In the genomic region with DNA sequence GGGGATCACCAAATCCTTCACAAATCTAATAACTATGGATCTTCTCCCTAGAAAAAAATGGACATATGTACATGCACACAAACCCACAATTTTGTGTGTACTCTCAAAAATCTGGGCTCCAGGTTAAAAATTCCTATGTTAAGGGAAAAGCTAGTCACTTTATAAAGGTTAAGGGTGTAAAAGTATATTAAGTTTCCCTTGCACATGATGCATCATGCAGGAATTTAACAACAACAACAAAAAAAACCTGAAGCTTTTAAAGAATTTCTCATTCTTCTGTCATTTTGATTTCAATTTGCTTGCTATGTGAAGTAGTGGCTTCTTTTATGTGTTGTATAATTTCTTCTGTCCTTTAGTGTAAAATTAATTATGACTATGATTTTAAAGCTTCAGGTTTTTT, we compare ENCODE assay signal across 25 cellular contexts.
DNase-seq lines count a peak whose midpoint lies in the region; ATAC-seq and TF ChIP-seq lines count a peak whose summit lies in the region.
"Had no signal": no experiment of that assay in that cellular context is flagged by ENCODE, and none has a peak within 500 bp of the region (broad histone marks: within the 10 kb centered on the region; RNA-seq: fewer than 3 reads in every experiment).

No MANE protein-coding gene starts in this region.

- H3K4me1 Mint-ChIP-seq in endodermal cell: peaks cover 22% of the 10 kb centered on the region
- H3K4me1 Mint-ChIP-seq in nephron progenitor cell: peaks cover 13% of the 10 kb centered on the region
- peaks cover 0 to under 1% of the 10 kb centered on the region in 2 donors for H3K4me1 Mint-ChIP-seq in immature natural killer cell
- H3K4me1 Mint-ChIP-seq: activated naive CD8-positive, alpha-beta T cell treated with anti-CD3 and anti-CD28 coated beads, Interleukin-2, amount 10 ng/mL, durations not matched to agents 7 days and 5 days had no signal

- TF ChIP-seq CTCF in PC-3 (conservative IDR thresholded peaks at IDR 0.05; ENCODE audit: low read depth, low read length) (no peak), endodermal cell (conservative IDR thresholded peaks at IDR 0.05) (no peak), nephron progenitor cell (IDR thresholded peaks at IDR 0.05) (no peak)

- H3K4me3 Mint-ChIP-seq in endodermal cell (no peak overlapping the region), nephron progenitor cell (no peak overlapping the region), immature natural killer cell (no peak overlapping the region)
- H3K4me3 Mint-ChIP-seq: activated naive CD8-positive, alpha-beta T cell treated with anti-CD3 and anti-CD28 coated beads, Interleukin-2, amount 10 ng/mL, durations not matched to agents 7 days and 5 days; CD4-positive, CD25-positive, alpha-beta regulatory T cell; mesothelial cell of epicardium; natural killer cell treated with Interleukin-12 subunit alpha and Interleukin-12 subunit beta and Interleukin-15 and Interleukin-18, amount 100 ng/mL, for 72 hours had no signal

- H3K36me3 Mint-ChIP-seq in endodermal cell (ENCODE audit: low read depth) (no peaks in the 10 kb centered on the region), nephron progenitor cell (ENCODE audit: low read depth) (no peaks in the 10 kb centered on the region), immature natural killer cell (peaks cover 0 to 5% (median 0%) of the 10 kb centered on the region in 3 donors)
- H3K36me3 Mint-ChIP-seq: mesothelial cell of epicardium; natural killer cell treated with Interleukin-12 subunit alpha and Interleukin-12 subunit beta and Interleukin-15 and Interleukin-18, amount 100 ng/mL, for 72 hours had no signal

- POLR2A ChIA-PET in PC-3 (lab: Charles Lee; ENCODE audit: unreplicated experiment): no interaction called here

- H3K9me2 ChIP-seq in PC-3 (replicated peaks; ENCODE audit: low read length): no peaks in the 10 kb centered on the region

- H2AFZ ChIP-seq in PC-3 (ENCODE audit: low read length): no peak overlapping the region

- H3K27me3 ChIP-seq in PC-3 (ENCODE audit: low read length): no peaks in the 10 kb centered on the region
- no peaks in the 10 kb centered on the region for H3K27me3 ChIP-seq in endodermal cell (ENCODE audit: control insufficient read depth, insufficient read depth, low read length, poor library complexity, severe bottlenecking)
- H3K27me3 ChIP-seq: ovary, SJSA1, upper lobe of right lung had no signal

- H3K27ac Mint-ChIP-seq in endodermal cell (peak overlapping the region; percentile 59), nephron progenitor cell (peak overlapping the region; percentile 49), immature natural killer cell (no peak overlapping the region)
- H3K27ac Mint-ChIP-seq: activated naive CD8-positive, alpha-beta T cell treated with anti-CD3 and anti-CD28 coated beads, Interleukin-2, amount 10 ng/mL, durations not matched to agents 7 days and 5 days; activated T-helper 2 cell treated with anti-CD3 and anti-CD28 coated beads, Interferon-gamma antibody, Interleukin-2, Interleukin-4, amounts not matched to agents 10 μg/mL and 5 μg/mL and 100 μg/mL, durations not matched to agents 14 hours and 24 hours and 36 hours; CD4-positive, CD25-positive, alpha-beta regulatory T cell; mesothelial cell of epicardium; natural killer cell treated with Interleukin-12 subunit alpha and Interleukin-12 subunit beta and Interleukin-15 and Interleukin-18, amount 100 ng/mL, for 72 hours had no signal

- H4K20me1 ChIP-seq in PC-3 (ENCODE audit: low read length): no peaks in the 10 kb centered on the region

- BruUV-seq in PC-3 (replicated peaks; lab: Mats Ljungman, UMichigan): no TSS peak

- H3K9ac ChIP-seq in PC-3 (ENCODE audit: low read length) (no peak overlapping the region), endodermal cell (ENCODE audit: extremely low read depth, low read length, poor library complexity, severe bottlenecking) (no peak overlapping the region)

- H3K4me1 ChIP-seq in PC-3 (ENCODE audit: insufficient read depth, low read length) (peaks cover 3% of the 10 kb centered on the region; the same call in 1 of the 2 replicates), endodermal cell (ENCODE audit: control insufficient read depth, insufficient read depth, low read length) (peaks cover 10% of the 10 kb centered on the region)
- H3K4me1 ChIP-seq: upper lobe of right lung had no signal

- no peaks in the 10 kb centered on the region for H3K9me3 ChIP-seq in PC-3 (ENCODE audit: low read length)
- no peaks in the 10 kb centered on the region for H3K9me3 ChIP-seq in endodermal cell (ENCODE audit: control insufficient read depth, low read length)
- H3K9me3 ChIP-seq: ovary, SJSA1, upper lobe of right lung had no signal

- DNase-seq in GM03348 (ENCODE audit: low spot score) (peak; percentile 15), PC-3 (peak; percentile 6), endodermal cell (no peak), nephron progenitor cell (no peak), immature natural killer cell (no peak), NOMO-1 treated with DMSO at 0.1 percent for 48 hours (lab: John Stamatoyannopoulos, UW; ENCODE audit: unreplicated experiment) (no peak)
- no peak for DNase-seq in stimulated activated CD4-positive, alpha-beta T cell treated with anti-CD3 and anti-CD28 coated beads, Interleukin-2, amount 100 ng/mL, for 48 hours
- DNase-seq: activated CD8-positive, alpha-beta memory T cell treated with anti-CD3 and anti-CD28 coated beads, Interleukin-2, amount 50 U/mL, for 4 hours; activated naive CD8-positive, alpha-beta T cell treated with anti-CD3 and anti-CD28 coated beads, Interleukin-2, amount 10 ng/mL, durations not matched to agents 7 days and 5 days; CD4-positive, CD25-positive, alpha-beta regulatory T cell; DMS153; head of caudate nucleus; NCI-H446 treated with DMSO at 0.1 percent for 48 hours; NK-92 treated with Interleukin-12 subunit alpha and Interleukin-12 subunit beta, amount 100 ng/mL, for 24 hours; ovary; right cardiac atrium; stimulated activated CD8-positive, alpha-beta memory T cell treated with anti-CD3 and anti-CD28 coated beads, Interleukin-4, amount 100 ng/mL, for 48 hours; T-helper 2 cell; upper lobe of right lung had no signal

- CTCF ChIA-PET in PC-3 (lab: Charles Lee): no interaction called here

- no peak overlapping the region for H3K4me2 ChIP-seq in PC-3 (ENCODE audit: low read length)

- H3K27ac ChIP-seq in PC-3 (ENCODE audit: low read length): no peak overlapping the region
- no peak overlapping the region for H3K27ac ChIP-seq in endodermal cell (ENCODE audit: low read depth, low read length)
- H3K27ac ChIP-seq: ovary, SJSA1, upper lobe of right lung had no signal

- H3K36me3 ChIP-seq in PC-3 (ENCODE audit: low read depth, low read length) (peaks cover 5% of the 10 kb centered on the region; the same call in 1 of the 2 replicates), endodermal cell (ENCODE audit: control insufficient read depth, insufficient read depth, low read length) (peaks cover 8% of the 10 kb centered on the region)
- H3K36me3 ChIP-seq: ovary had no signal

- H3F3A ChIP-seq in PC-3 (ENCODE audit: low read length, unreplicated experiment): no peaks in the 10 kb centered on the region

- no peak overlapping the region for H3K4me3 ChIP-seq in PC-3 (ENCODE audit: low read length)
- H3K4me3 ChIP-seq in endodermal cell (ENCODE audit: low read length): no peak overlapping the region
- H3K4me3 ChIP-seq: ovary, SJSA1, upper lobe of right lung had no signal

- ATAC-seq in PC-3 (no peak), HG02840 (IDR thresholded peaks at IDR 0.05; ENCODE audit: low FRiP score, unreplicated experiment) (no peak)
- ATAC-seq: left lobe of liver; natural killer cell treated with Interleukin-12 subunit alpha and Interleukin-12 subunit beta and Interleukin-15 and Interleukin-18, amount 100 ng/mL, for 72 hours; right cardiac atrium; upper lobe of right lung had no signal

- H3K27me3 Mint-ChIP-seq in endodermal cell (ENCODE audit: insufficient read depth) (no peaks in the 10 kb centered on the region), nephron progenitor cell (ENCODE audit: low read depth, poor library complexity) (no peaks in the 10 kb centered on the region), immature natural killer cell (ENCODE audit: low read depth in 3 of 3) (peaks cover 0 to 1% (median 0%) of the 10 kb centered on the region in 3 donors)
- H3K27me3 Mint-ChIP-seq: activated naive CD8-positive, alpha-beta T cell treated with anti-CD3 and anti-CD28 coated beads, Interleukin-2, amount 10 ng/mL, durations not matched to agents 7 days and 5 days; CD4-positive, CD25-positive, alpha-beta regulatory T cell; natural killer cell treated with Interleukin-12 subunit alpha and Interleukin-12 subunit beta and Interleukin-15 and Interleukin-18, amount 100 ng/mL, for 72 hours had no signal

- H3K79me2 ChIP-seq in PC-3 (ENCODE audit: low read length): no peaks in the 10 kb centered on the region

- intact Hi-C loops in PC-3 (cut with micrococcal nuclease): no loop called here

- no peaks in the 10 kb centered on the region for H3K9me3 Mint-ChIP-seq in endodermal cell
- no peaks in the 10 kb centered on the region for H3K9me3 Mint-ChIP-seq in nephron progenitor cell
- H3K9me3 Mint-ChIP-seq in immature natural killer cell: no peaks in the 10 kb centered on the region
- H3K9me3 Mint-ChIP-seq: activated naive CD8-positive, alpha-beta T cell treated with anti-CD3 and anti-CD28 coated beads, Interleukin-2, amount 10 ng/mL, durations not matched to agents 7 days and 5 days; activated T-helper 2 cell treated with anti-CD3 and anti-CD28 coated beads, Interferon-gamma antibody, Interleukin-2, Interleukin-4, amounts not matched to agents 10 μg/mL and 5 μg/mL and 100 μg/mL, durations not matched to agents 14 hours and 24 hours and 36 hours; CD4-positive, CD25-positive, alpha-beta regulatory T cell; mesothelial cell of epicardium; natural killer cell treated with Interleukin-12 subunit alpha and Interleukin-12 subunit beta and Interleukin-15 and Interleukin-18, amount 100 ng/mL, for 72 hours had no signal

Comparison
In these comparisons a context has a peak if more than half of its experiments do, and no peak if none do; other contexts are left out.
1. DNase-seq: peak in GM03348 (single experiment) and PC-3 (single experiment); none in endodermal cell (single experiment), nephron progenitor cell (single experiment), stimulated activated CD4-positive, alpha-beta T cell treated with anti-CD3 and anti-CD28 coated beads, Interleukin-2, amount 100 ng/mL, for 48 hours (0 of 2), immature natural killer cell (0 of 3) and NOMO-1 treated with DMSO at 0.1 percent for 48 hours (single experiment).
2. H3K27ac Mint-ChIP-seq: peak in endodermal cell (single experiment) and nephron progenitor cell (single experiment); none in immature natural killer cell (0 of 6).